ENCODE assay signal across 10 cellular contexts in genomic region chr2:27307545-27308358, GRCh38. TPM values are rescaled to one million over a fixed set of nuclear protein-coding genes. Genes with fewer than 3 reads are reported as not detected.
DNase-seq lines count a peak whose midpoint lies in the region; ATAC-seq lines count a peak whose summit lies in the region.
"Had no signal": no experiment of that assay in that cellular context is flagged by ENCODE, and none has a peak within 500 bp of the region (broad histone marks: within the 10 kb centered on the region; RNA-seq: fewer than 3 reads in every experiment).

No MANE protein-coding gene starts in this region.

- no peak overlapping the region for H3K27ac ChIP-seq in iPS DF 6.9 (ENCODE audit: low read length)

- H3K36me3 Mint-ChIP-seq in activated CD4-positive, alpha-beta T cell treated with anti-CD3 and anti-CD28 coated beads for 36 hours (ENCODE audit: low read depth), result peaks cover 30% of the 10 kb centered on the region

- POLR2A ChIA-PET in activated CD4-positive, alpha-beta T cell treated with anti-CD3 and anti-CD28 coated beads for 36 hours (lab: Charles Lee), result interaction anchor here (0.6 kb wide), 1 partner anchor 227 kb away, joined by 6 read pairs; no protein-coding TSS in a partner anchor

- H3K4me3 Mint-ChIP-seq in stimulated activated naive CD8-positive, alpha-beta T cell treated with anti-CD3 and anti-CD28 coated beads, Interleukin-15, amount 100 ng/mL, for 72 hours, result peak overlapping the region; percentile 69 to 79
- H3K4me3 Mint-ChIP-seq in activated CD4-positive, alpha-beta T cell treated with anti-CD3 and anti-CD28 coated beads for 36 hours, result no peak overlapping the region

- H3K4me1 Mint-ChIP-seq in stimulated activated naive CD8-positive, alpha-beta T cell treated with anti-CD3 and anti-CD28 coated beads, Interleukin-15, amount 100 ng/mL, for 72 hours, result peaks cover 20% of the 10 kb centered on the region
- H3K4me1 Mint-ChIP-seq in activated CD4-positive, alpha-beta T cell treated with anti-CD3 and anti-CD28 coated beads for 36 hours, result peaks cover 4% of the 10 kb centered on the region

- H3K27me3 Mint-ChIP-seq in stimulated activated naive CD8-positive, alpha-beta T cell treated with anti-CD3 and anti-CD28 coated beads, Interleukin-15, amount 100 ng/mL, for 72 hours, result peaks cover 33% of the 10 kb centered on the region
- H3K27me3 Mint-ChIP-seq in activated CD4-positive, alpha-beta T cell treated with anti-CD3 and anti-CD28 coated beads for 36 hours, result peaks cover 10% of the 10 kb centered on the region

- no peaks in the 10 kb centered on the region for H3K9me3 Mint-ChIP-seq in stimulated activated naive CD8-positive, alpha-beta T cell treated with anti-CD3 and anti-CD28 coated beads, Interleukin-15, amount 100 ng/mL, for 72 hours
- H3K9me3 Mint-ChIP-seq in activated CD4-positive, alpha-beta T cell treated with anti-CD3 and anti-CD28 coated beads for 36 hours (ENCODE audit: low read depth), result no peaks in the 10 kb centered on the region

- intact Hi-C loops in Right ventricle myocardium inferior (cut with DNase I) (no loop called here), cardiac septum (cut with DNase I) (no loop called here)
- intact Hi-C loops in activated CD4-positive, alpha-beta T cell treated with anti-CD3 and anti-CD28 coated beads for 36 hours (cut with DNase I, micrococcal nuclease), result loop anchor here in 1 of 2 experiments (5.0 to 10.0 kb wide), 2 partner anchors 45 to 463 kb away; partner anchors contain the start of genes DPYSL5 and SLC30A3

- H3K9me3 ChIP-seq in iPS DF 6.9 (ENCODE audit: control insufficient read depth, insufficient read depth, low read length), result no peaks in the 10 kb centered on the region

- CTCF ChIA-PET in activated CD4-positive, alpha-beta T cell treated with anti-CD3 and anti-CD28 coated beads for 36 hours (lab: Charles Lee), result no interaction called here

- no CpG with 5 or more reads among the region's 75 CpGs for WGBS in iPS DF 6.9 (ENCODE audit: insufficient coverage, insufficient read length)

- peaks cover 8% of the 10 kb centered on the region for H3K4me1 ChIP-seq in iPS DF 6.9 (ENCODE audit: control insufficient read depth, insufficient read depth, low read length)

- DNase-seq in Right ventricle myocardium inferior (ENCODE audit: missing footprints), result no peak
- DNase-seq in cardiac septum (ENCODE audit: low spot score), result no peak
- no peak for DNase-seq in iPS DF 6.9 (ENCODE audit: low read depth, low spot score)
- DNase-seq in stimulated activated naive CD8-positive, alpha-beta T cell treated with anti-CD3 and anti-CD28 coated beads, Interleukin-15, amount 100 ng/mL, for 72 hours, result no peak
- DNase-seq in activated gamma-delta T cell (lab: John Stamatoyannopoulos, UW), result no peak
- no peak for DNase-seq in activated CD4-positive, alpha-beta T cell treated with anti-CD3 and anti-CD28 coated beads for 36 hours
- DNase-seq: activated naive CD4-positive, alpha-beta T cell treated with Interleukin-2 at 50 U/mL for 16 hours; NCI-H1417 treated with DMSO at 0.1 percent for 48 hours; OCI-M1 had no signal

- peaks cover 22% of the 10 kb centered on the region for H3K27me3 ChIP-seq in iPS DF 6.9 (ENCODE audit: control insufficient read depth, insufficient read depth, low read length)

- H3K4me3 ChIP-seq in iPS DF 6.9 (ENCODE audit: low read length), result peak overlapping the region; percentile 18; the same call in 1 of the 2 replicates

- H3K36me3 ChIP-seq in iPS DF 6.9 (ENCODE audit: control insufficient read depth, insufficient read depth, low read length), result no peaks in the 10 kb centered on the region

- peak; percentile 23 for ATAC-seq in Right ventricle myocardium inferior
- ATAC-seq in stimulated activated naive CD8-positive, alpha-beta T cell treated with anti-CD3 and anti-CD28 coated beads, Interleukin-15, amount 100 ng/mL, for 72 hours, result peak; percentile 4
- no peak for ATAC-seq in activated CD4-positive, alpha-beta T cell treated with anti-CD3 and anti-CD28 coated beads for 36 hours

- H3K27ac Mint-ChIP-seq in stimulated activated naive CD8-positive, alpha-beta T cell treated with anti-CD3 and anti-CD28 coated beads, Interleukin-15, amount 100 ng/mL, for 72 hours, result no peak overlapping the region
- H3K27ac Mint-ChIP-seq in activated CD4-positive, alpha-beta T cell treated with anti-CD3 and anti-CD28 coated beads for 36 hours, result no peak overlapping the region

RNA-seq across cellular contexts. Expression of gene UCN, which starts 0.5 kb away (rescaled TPM):
- total RNA-seq in Right ventricle myocardium inferior (0.84 TPM), cardiac septum (2.1 TPM)
- 1 to 10 TPM; 1.4 to 1.5 TPM for total RNA-seq in activated CD4-positive, alpha-beta T cell treated with anti-CD3 and anti-CD28 coated beads for 36 hours

RNA-seq across cellular contexts. Expression of gene MPV17, which starts 15.1 kb away (rescaled TPM):
- total RNA-seq in Right ventricle myocardium inferior (48.0 TPM), cardiac septum (69.3 TPM)
- total RNA-seq in activated CD4-positive, alpha-beta T cell treated with anti-CD3 and anti-CD28 coated beads for 36 hours, result 100 to 1,000 TPM in 1 of 2 experiments, 10 to 100 TPM in 1; 93.4 to 103 TPM

RNA-seq across cellular contexts. Expression of gene TRIM54, which starts 25.5 kb away (rescaled TPM):
- total RNA-seq in Right ventricle myocardium inferior (282 TPM), cardiac septum (218 TPM)
- total RNA-seq in activated CD4-positive, alpha-beta T cell treated with anti-CD3 and anti-CD28 coated beads for 36 hours, result under 1 TPM; 0.09 to 0.11 TPM

RNA-seq across cellular contexts. Expression of gene DNAJC5G, which starts 32.5 kb away (rescaled TPM):
- 1.9 TPM for total RNA-seq in Right ventricle myocardium inferior
- total RNA-seq in cardiac septum, result 1.6 TPM
- total RNA-seq in activated CD4-positive, alpha-beta T cell treated with anti-CD3 and anti-CD28 coated beads for 36 hours, result not detected
- total RNA-seq: kidney epithelial cell had no signal

RNA-seq across cellular contexts. Expression of gene SLC30A3, which starts 44.9 kb away (rescaled TPM):
- total RNA-seq in Right ventricle myocardium inferior, result 10.1 TPM
- total RNA-seq in cardiac septum, result 10.2 TPM
- total RNA-seq in activated CD4-positive, alpha-beta T cell treated with anti-CD3 and anti-CD28 coated beads for 36 hours, result under 1 TPM; 0.53 to 0.86 TPM

Comparison
In these comparisons a context has a peak if more than half of its experiments do, and no peak if none do; other contexts are left out.
1. RNA of gene TRIM54, which starts 25.5 kb away (total RNA-seq): 282 TPM in Right ventricle myocardium inferior (single experiment) and 218 TPM in cardiac septum (single experiment); 0.09 to 0.11 TPM in activated CD4-positive, alpha-beta T cell treated with anti-CD3 and anti-CD28 coated beads for 36 hours; every median in the first group is over 100 times any median in the second.